8 cellular contexts compared by ENCODE assay signal in the genomic region with DNA sequence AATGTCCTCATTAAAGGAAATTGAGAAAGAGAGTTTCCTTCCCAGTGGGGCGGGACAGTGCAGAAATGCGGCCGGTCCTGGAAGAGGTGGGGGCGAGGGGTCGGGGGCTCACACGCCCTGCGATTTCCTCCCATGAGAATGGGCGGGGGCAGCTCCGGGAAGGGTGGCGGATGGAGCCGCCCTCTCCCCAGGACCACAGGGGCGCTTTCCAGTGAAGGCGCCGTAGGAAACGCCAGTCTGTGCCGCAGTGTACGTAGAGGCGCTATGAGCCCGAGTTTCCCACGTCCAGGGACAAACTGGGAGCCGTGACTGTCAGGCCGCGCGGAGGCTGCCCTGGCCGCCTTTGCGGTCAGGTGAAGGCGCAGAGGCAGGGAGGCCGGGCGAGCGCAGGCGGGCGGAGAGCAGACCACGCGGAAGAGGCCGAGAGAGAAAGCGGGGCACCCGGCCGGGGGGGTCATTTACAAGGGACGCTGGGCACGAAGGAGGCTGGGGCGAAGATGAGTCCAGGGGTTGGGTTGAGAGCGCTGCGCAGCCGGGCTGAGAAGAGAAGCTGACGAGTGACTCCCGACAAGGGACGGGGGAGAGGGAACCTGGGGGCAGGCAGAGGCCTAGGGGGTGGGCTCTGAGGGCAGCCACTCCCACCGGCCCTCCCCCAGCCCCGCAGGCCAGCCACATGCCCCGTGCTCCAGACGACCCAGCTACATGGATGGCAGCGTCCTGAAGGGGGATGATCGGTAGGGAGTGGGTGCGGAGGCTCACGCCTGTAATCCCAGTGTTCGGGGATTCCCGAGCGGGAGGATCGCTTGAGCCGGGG. TPM values are rescaled to one million over a fixed set of nuclear protein-coding genes. Genes with fewer than 3 reads are reported as not detected.
DNase-seq lines count a peak whose midpoint lies in the region; ATAC-seq and TF ChIP-seq lines count a peak whose summit lies in the region.

No MANE protein-coding gene starts in this region.

- CTCF ChIA-PET in WTC11 (lab: Charles Lee), result no interaction called here

- peak overlapping the region; percentile 96 for H3K27ac Mint-ChIP-seq in WTC11

- no peaks in the 10 kb centered on the region for H3K36me3 Mint-ChIP-seq in WTC11

- peak overlapping the region; percentile 94 for H3K4me3 Mint-ChIP-seq in WTC11

- intact Hi-C loops in colonic mucosa (cut with DNase I), result no loop called here

- H3K36me3 ChIP-seq in colonic mucosa, result no peaks in the 10 kb centered on the region

- peaks cover 6% of the 10 kb centered on the region for H3K4me1 ChIP-seq in colonic mucosa

- H3K27me3 Mint-ChIP-seq in WTC11 (ENCODE audit: low read depth), result peaks cover 10% of the 10 kb centered on the region

- H3K9ac ChIP-seq in colonic mucosa (ENCODE audit: low read depth in 2 of 2, low read length in 2 of 2), result peak overlapping the region; percentile 63 to 75

- no peaks in the 10 kb centered on the region for H3K27me3 ChIP-seq in colonic mucosa

- peak overlapping the region; percentile 38 for H3K4me3 ChIP-seq in colonic mucosa

- peaks cover 18% of the 10 kb centered on the region for H3K4me1 Mint-ChIP-seq in WTC11

- TF ChIP-seq CTCF in WTC11 (IDR thresholded peaks at IDR 0.05) (no peak), colonic mucosa (IDR thresholded peaks at IDR 0.05) (no peak)

- POLR2A ChIA-PET in WTC11 (lab: Charles Lee), result interaction anchor here (0.6 to 1.0 kb wide), 3 partner anchors 14 to 169 kb away, joined by 3 to 4 read pairs (median 4); no protein-coding TSS in a partner anchor

- ATAC-seq in GM18909 (IDR thresholded peaks at IDR 0.05; ENCODE audit: poor library complexity, unreplicated experiment) (peak; percentile 64), HG03196 (IDR thresholded peaks at IDR 0.05; ENCODE audit: unreplicated experiment) (peak; percentile 65), WTC11 (peak; percentile 95), left lobe of liver (peak; percentile 82)

- DNase-seq in AG08396 (ENCODE audit: low spot score) (peak; percentile 39), WTC11 (ENCODE audit: low spot score) (peak; percentile 71), colonic mucosa (peak; percentile 53), left lobe of liver (ENCODE audit: low spot score) (peak; percentile 64), GDM1 (lab: John Stamatoyannopoulos, UW) (no peak)
- peak; percentile 40 to 60 for DNase-seq in stimulated activated CD4-positive, alpha-beta T cell treated with anti-CD3 and anti-CD28 coated beads, Interleukin-4, amount 100 ng/mL, for 4 hours

- H3K9me3 ChIP-seq in colonic mucosa, result no peaks in the 10 kb centered on the region

- H3K27ac ChIP-seq in colonic mucosa, result peak overlapping the region; percentile 80

- H3K9me3 Mint-ChIP-seq in WTC11, result peaks cover 6% of the 10 kb centered on the region

TF ChIP-seq in WTC11, 78 proteins besides CTCF, POLR2A, EP300 and RAD21 (continues in another document):
- TF ChIP-seq ETV6 (CRISPR knock-in tag; IDR thresholded peaks at IDR 0.05) (0 out of 2 replicates have a peak, but pooled peaks have one; percentile 45), GTF2I (CRISPR knock-in tag; conservative IDR thresholded peaks at IDR 0.05) (0 out of 2 replicates have a peak, but pooled peaks have one; percentile 27), ZNF423 (CRISPR knock-in tag; IDR thresholded peaks at IDR 0.05) (0 out of 2 replicates have a peak, but pooled peaks have one; percentile 18), FOXP1 (CRISPR knock-in tag; IDR thresholded peaks at IDR 0.05; ENCODE audit: borderline replicate concordance) (0 out of 2 replicates have a peak, but pooled peaks have one; percentile 15), TEAD4 (CRISPR knock-in tag; IDR thresholded peaks at IDR 0.05) (no peak), MYBL2 (CRISPR knock-in tag; IDR thresholded peaks at IDR 0.05) (peak; percentile 56)
- TF ChIP-seq, protein P1, sequence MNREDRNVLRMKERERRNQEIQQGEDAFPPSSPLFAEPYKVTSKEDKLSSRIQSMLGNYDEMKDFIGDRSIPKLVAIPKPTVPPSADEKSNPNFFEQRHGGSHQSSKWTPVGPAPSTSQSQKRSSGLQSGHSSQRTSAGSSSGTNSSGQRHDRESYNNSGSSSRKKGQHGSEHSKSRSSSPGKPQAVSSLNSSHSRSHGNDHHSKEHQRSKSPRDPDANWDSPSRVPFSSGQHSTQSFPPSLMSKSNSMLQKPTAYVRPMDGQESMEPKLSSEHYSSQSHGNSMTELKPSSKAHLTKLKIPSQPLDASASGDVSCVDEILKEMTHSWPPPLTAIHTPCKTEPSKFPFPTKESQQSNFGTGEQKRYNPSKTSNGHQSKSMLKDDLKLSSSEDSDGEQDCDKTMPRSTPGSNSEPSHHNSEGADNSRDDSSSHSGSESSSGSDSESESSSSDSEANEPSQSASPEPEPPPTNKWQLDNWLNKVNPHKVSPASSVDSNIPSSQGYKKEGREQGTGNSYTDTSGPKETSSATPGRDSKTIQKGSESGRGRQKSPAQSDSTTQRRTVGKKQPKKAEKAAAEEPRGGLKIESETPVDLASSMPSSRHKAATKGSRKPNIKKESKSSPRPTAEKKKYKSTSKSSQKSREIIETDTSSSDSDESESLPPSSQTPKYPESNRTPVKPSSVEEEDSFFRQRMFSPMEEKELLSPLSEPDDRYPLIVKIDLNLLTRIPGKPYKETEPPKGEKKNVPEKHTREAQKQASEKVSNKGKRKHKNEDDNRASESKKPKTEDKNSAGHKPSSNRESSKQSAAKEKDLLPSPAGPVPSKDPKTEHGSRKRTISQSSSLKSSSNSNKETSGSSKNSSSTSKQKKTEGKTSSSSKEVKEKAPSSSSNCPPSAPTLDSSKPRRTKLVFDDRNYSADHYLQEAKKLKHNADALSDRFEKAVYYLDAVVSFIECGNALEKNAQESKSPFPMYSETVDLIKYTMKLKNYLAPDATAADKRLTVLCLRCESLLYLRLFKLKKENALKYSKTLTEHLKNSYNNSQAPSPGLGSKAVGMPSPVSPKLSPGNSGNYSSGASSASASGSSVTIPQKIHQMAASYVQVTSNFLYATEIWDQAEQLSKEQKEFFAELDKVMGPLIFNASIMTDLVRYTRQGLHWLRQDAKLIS (CRISPR knock-in tag; IDR thresholded peaks at IDR 0.05; ENCODE audit: borderline replicate concordance), result no peak
- TF ChIP-seq, protein P2, sequence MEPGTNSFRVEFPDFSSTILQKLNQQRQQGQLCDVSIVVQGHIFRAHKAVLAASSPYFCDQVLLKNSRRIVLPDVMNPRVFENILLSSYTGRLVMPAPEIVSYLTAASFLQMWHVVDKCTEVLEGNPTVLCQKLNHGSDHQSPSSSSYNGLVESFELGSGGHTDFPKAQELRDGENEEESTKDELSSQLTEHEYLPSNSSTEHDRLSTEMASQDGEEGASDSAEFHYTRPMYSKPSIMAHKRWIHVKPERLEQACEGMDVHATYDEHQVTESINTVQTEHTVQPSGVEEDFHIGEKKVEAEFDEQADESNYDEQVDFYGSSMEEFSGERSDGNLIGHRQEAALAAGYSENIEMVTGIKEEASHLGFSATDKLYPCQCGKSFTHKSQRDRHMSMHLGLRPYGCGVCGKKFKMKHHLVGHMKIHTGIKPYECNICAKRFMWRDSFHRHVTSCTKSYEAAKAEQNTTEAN (CRISPR knock-in tag; IDR thresholded peaks at IDR 0.05), result peak; percentile 54
- TF ChIP-seq, protein P3, sequence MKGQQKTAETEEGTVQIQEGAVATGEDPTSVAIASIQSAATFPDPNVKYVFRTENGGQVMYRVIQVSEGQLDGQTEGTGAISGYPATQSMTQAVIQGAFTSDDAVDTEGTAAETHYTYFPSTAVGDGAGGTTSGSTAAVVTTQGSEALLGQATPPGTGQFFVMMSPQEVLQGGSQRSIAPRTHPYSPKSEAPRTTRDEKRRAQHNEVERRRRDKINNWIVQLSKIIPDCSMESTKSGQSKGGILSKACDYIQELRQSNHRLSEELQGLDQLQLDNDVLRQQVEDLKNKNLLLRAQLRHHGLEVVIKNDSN (CRISPR knock-in tag; IDR thresholded peaks at IDR 0.05), result peak; percentile 63; the same call in 1 of the 2 replicates
- TF ChIP-seq, protein P4, sequence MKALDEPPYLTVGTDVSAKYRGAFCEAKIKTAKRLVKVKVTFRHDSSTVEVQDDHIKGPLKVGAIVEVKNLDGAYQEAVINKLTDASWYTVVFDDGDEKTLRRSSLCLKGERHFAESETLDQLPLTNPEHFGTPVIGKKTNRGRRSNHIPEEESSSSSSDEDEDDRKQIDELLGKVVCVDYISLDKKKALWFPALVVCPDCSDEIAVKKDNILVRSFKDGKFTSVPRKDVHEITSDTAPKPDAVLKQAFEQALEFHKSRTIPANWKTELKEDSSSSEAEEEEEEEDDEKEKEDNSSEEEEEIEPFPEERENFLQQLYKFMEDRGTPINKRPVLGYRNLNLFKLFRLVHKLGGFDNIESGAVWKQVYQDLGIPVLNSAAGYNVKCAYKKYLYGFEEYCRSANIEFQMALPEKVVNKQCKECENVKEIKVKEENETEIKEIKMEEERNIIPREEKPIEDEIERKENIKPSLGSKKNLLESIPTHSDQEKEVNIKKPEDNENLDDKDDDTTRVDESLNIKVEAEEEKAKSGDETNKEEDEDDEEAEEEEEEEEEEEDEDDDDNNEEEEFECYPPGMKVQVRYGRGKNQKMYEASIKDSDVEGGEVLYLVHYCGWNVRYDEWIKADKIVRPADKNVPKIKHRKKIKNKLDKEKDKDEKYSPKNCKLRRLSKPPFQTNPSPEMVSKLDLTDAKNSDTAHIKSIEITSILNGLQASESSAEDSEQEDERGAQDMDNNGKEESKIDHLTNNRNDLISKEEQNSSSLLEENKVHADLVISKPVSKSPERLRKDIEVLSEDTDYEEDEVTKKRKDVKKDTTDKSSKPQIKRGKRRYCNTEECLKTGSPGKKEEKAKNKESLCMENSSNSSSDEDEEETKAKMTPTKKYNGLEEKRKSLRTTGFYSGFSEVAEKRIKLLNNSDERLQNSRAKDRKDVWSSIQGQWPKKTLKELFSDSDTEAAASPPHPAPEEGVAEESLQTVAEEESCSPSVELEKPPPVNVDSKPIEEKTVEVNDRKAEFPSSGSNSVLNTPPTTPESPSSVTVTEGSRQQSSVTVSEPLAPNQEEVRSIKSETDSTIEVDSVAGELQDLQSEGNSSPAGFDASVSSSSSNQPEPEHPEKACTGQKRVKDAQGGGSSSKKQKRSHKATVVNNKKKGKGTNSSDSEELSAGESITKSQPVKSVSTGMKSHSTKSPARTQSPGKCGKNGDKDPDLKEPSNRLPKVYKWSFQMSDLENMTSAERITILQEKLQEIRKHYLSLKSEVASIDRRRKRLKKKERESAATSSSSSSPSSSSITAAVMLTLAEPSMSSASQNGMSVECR (CRISPR knock-in tag; IDR thresholded peaks at IDR 0.05; ENCODE audit: borderline replicate concordance), result peak; percentile 48; the same call in 1 of the 2 replicates

RNA-seq across cellular contexts. Expression of a gene that starts 45.0 kb away (rescaled TPM):
- total RNA-seq in WTC11 (2021), result 3.4 to 4.9 TPM (median 4.4 TPM) in 3 replicates
- 1 to 10 TPM; 6.2 to 6.4 TPM for total RNA-seq in colonic mucosa
- 4.8 TPM for total RNA-seq in left lobe of liver
